Comparison of ENCODE assay signal across 1 cellular context in genomic region chr21:41170442-41170841, GRCh38.
TF ChIP-seq lines count a peak whose summit lies in the region.

No MANE protein-coding gene starts in this region.

TF ChIP-seq in K562, 482 proteins besides CTCF, POLR2A, EP300 and RAD21 (continued from another document):
- TF ChIP-seq DEAF1 (CRISPR knock-in tag; IDR thresholded peaks at IDR 0.05) (no peak), ARID2 (IDR thresholded peaks at IDR 0.05) (no peak), HDAC8 (tag; IDR thresholded peaks at IDR 0.05) (no peak), KLF16 (IDR thresholded peaks at IDR 0.05) (no peak), ESRRA (IDR thresholded peaks at IDR 0.05; ENCODE audit: borderline replicate concordance, low read depth) (no peak)
